In the genomic region with DNA sequence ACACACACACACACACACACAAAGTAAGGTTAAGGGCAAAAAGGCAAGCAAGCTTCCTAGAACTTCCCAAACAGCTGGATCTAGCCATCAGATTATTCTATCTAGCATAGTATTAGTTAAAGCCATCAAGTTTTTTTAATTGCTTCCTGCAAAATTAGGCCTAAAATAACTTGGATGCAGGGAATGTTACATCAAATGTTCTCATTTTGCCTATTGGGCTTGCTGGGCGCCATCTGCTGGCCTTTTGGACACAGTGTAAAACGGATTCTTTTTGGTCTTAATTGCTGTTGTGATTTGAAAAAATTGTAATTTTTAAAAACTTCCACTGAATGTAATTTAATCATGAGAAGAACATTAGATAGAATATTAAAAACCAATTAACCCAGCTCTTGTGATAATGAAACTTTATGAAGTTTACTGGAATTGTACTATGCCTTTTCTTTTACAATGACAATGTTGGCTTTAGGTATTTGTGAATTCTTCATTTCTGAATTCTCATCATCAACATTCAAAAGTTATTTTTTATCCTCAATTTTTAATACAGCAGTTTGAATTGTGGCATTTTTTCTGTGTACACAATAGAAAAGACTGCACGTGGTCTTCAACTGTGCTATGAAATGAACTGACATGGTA, we compare ENCODE assay signal across 9 cellular contexts. TPM values are rescaled to one million over a fixed set of nuclear protein-coding genes. Genes with fewer than 3 reads are reported as not detected.
DNase-seq lines count a peak whose midpoint lies in the region; ATAC-seq, FAIRE-seq and TF ChIP-seq lines count a peak whose summit lies in the region.
"Had no signal": no experiment of that assay in that cellular context is flagged by ENCODE, and none has a peak within 500 bp of the region (broad histone marks: within the 10 kb centered on the region; RNA-seq: fewer than 3 reads in every experiment).

No MANE protein-coding gene starts in this region.

- peak overlapping the region; percentile 20; the same call in 2 of the 3 replicates for H3K4me2 ChIP-seq in A549

- peak in 1 of 2 experiments; percentile 64; a peak in 3 of 6 replicates for ATAC-seq in A549
- ATAC-seq in omental fat pad (ENCODE audit: low FRiP score): no peak
- no peak for ATAC-seq in GM21360 (IDR thresholded peaks at IDR 0.05; ENCODE audit: unreplicated experiment)
- ATAC-seq: left colon had no signal

- POLR2A ChIA-PET in A549 (lab: Yijun Ruan, JAX): interaction anchor here (0.9 to 1.2 kb wide), 4 partner anchors 7 to 112 kb away, joined by 3 to 4 read pairs (median 3); no protein-coding TSS in a partner anchor

- H3K4me3 ChIP-seq in A549: no peak overlapping the region
- no peak overlapping the region for H3K4me3 ChIP-seq in GM12864 (ENCODE audit: low read depth, low read length)

- WGBS in A549 (ENCODE audit: missing lambda C conversion rate): 8% methylated on average over 3 of the region's 3 CpGs

- no peak for TF ChIP-seq EP300 in A549 (IDR thresholded peaks at IDR 0.05)

- peak overlapping the region; percentile 90 to 96 for H3K27ac ChIP-seq in A549

- peaks cover 80% of the 10 kb centered on the region for H3K4me1 ChIP-seq in A549

- no peaks in the 10 kb centered on the region for H3K9me3 ChIP-seq in A549

- no peak for TF ChIP-seq POLR2A in A549 (IDR thresholded peaks at IDR 0.05; ENCODE audit: low read length)

- CTCF ChIA-PET in A549 (lab: Yijun Ruan, JAX): interaction anchor here (0.5 to 10.8 kb wide), 81 partner anchors 8 to 1119 kb away, joined by 3 to 123 read pairs (median 5); a partner anchor contains a TSS

- peak; percentile 87 to 90 for TF ChIP-seq RAD21 in A549 (conservative IDR thresholded peaks at IDR 0.05 in 1 of 2, IDR thresholded peaks at IDR 0.05 in 1 of 2)

- DNase-seq in A549 (ENCODE audit: low read depth in 1 of 2, low spot score in 1 of 2) (peak; percentile 55 to 84), GM12864 (ENCODE audit: low read depth) (no peak), NCI-H2227 (lab: John Stamatoyannopoulos, UW; ENCODE audit: unreplicated experiment) (peak; percentile 65), activated T-cell treated with anti-CD3 and anti-CD28 coated beads for 4 hours (peak; percentile 28), fibroblast of peridontal ligament (ENCODE audit: extremely low read depth) (peak; percentile 87), omental fat pad (ENCODE audit: low spot score) (peak; percentile 42), GF-D8 (lab: John Stamatoyannopoulos, UW) (no peak)

- peak; percentile 98 for TF ChIP-seq CTCF in A549 (IDR thresholded peaks at IDR 0.05)
- TF ChIP-seq CTCF in GM12864 (IDR thresholded peaks at IDR 0.05; ENCODE audit: low read depth, low read length, missing control alignments): peak; percentile 70
- TF ChIP-seq CTCF in omental fat pad (IDR thresholded peaks at IDR 0.05): peak in 1 of 3 donors; percentile 25

- peak; percentile 93 for FAIRE-seq in A549 (lab: Jason Lieb, UNC)

TF ChIP-seq in A549, 52 proteins besides CTCF, POLR2A, EP300 and RAD21:
- no peak for TF ChIP-seq HOXB13 (CRISPR knock-in tag; IDR thresholded peaks at IDR 0.05; ENCODE audit: low read depth)
- no peak for TF ChIP-seq FOSL2 (IDR thresholded peaks at IDR 0.05)
- TF ChIP-seq FOSL2 (CRISPR knock-in tag; IDR thresholded peaks at IDR 0.05): 0 out of 2 replicates have a peak, but pooled peaks have one; percentile 29
- 0 out of 2 replicates have a peak, but pooled peaks have one; percentile 55 for TF ChIP-seq HOXB5 (CRISPR knock-in tag; IDR thresholded peaks at IDR 0.05)
- no peak for TF ChIP-seq ESRRA (IDR thresholded peaks at IDR 0.05; ENCODE audit: borderline replicate concordance, low read length)
- TF ChIP-seq HOXA7 (CRISPR knock-in tag; IDR thresholded peaks at IDR 0.05): peak; percentile 44; the same call in 1 of the 2 replicates
- TF ChIP-seq SMC3 (IDR thresholded peaks at IDR 0.05): peak; percentile 96
- no peak for TF ChIP-seq KDM5A (IDR thresholded peaks at IDR 0.05)
- no peak for TF ChIP-seq RNF2 (IDR thresholded peaks at IDR 0.05; ENCODE audit: borderline replicate concordance, low read depth)
- TF ChIP-seq, protein P1, sequence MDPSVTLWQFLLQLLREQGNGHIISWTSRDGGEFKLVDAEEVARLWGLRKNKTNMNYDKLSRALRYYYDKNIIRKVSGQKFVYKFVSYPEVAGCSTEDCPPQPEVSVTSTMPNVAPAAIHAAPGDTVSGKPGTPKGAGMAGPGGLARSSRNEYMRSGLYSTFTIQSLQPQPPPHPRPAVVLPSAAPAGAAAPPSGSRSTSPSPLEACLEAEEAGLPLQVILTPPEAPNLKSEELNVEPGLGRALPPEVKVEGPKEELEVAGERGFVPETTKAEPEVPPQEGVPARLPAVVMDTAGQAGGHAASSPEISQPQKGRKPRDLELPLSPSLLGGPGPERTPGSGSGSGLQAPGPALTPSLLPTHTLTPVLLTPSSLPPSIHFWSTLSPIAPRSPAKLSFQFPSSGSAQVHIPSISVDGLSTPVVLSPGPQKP (IDR thresholded peaks at IDR 0.05; ENCODE audit: low read depth, low read length): no peak
- no peak for TF ChIP-seq NPAS2 (CRISPR knock-in tag; IDR thresholded peaks at IDR 0.05; ENCODE audit: borderline replicate concordance)
- TF ChIP-seq MAFK (IDR thresholded peaks at IDR 0.05; ENCODE audit: partially characterized antibody): no peak
- no peak for TF ChIP-seq CBX2 (IDR thresholded peaks at IDR 0.05; ENCODE audit: borderline replicate concordance, low read depth)

RNA-seq across cellular contexts. Expression of a gene that starts 6.8 kb away (rescaled TPM):
- polyA plus RNA-seq in A549 (2011; rRNA removed) (85.2 and 94.2 TPM in 2 replicates), A549 (2017; fragmentation: RNase III; extraction: RNeasy Plus Mini Kit Qiagen cat#74134 plus additional on column Dnase treatment) (24.3 to 27.6 TPM (median 25.8 TPM) in 3 replicates)
- polyA plus RNA-seq in A549 (2012; cell fraction: cytosol; rRNA removed): 16.8 and 17.8 TPM in 2 replicates
- polyA plus RNA-seq in A549 (2012; cell fraction: nucleus; rRNA removed): 4.5 and 7.3 TPM in 2 replicates
- polyA minus RNA-seq in A549 (2011; rRNA and poly(A)+ RNA removed): 24.7 and 24.9 TPM in 2 replicates
- 10 to 100 TPM in 3 of 4 donors, 1 to 10 TPM in 1; 7.7 to 25.5 (median 12.5) TPM for total RNA-seq in omental fat pad

RNA-seq across cellular contexts. Expression of a gene that starts 7.9 kb away (rescaled TPM):
- polyA plus RNA-seq in A549 (2011; rRNA removed) (7.5 and 8.0 TPM in 2 replicates), A549 (2017; fragmentation: RNase III; extraction: RNeasy Plus Mini Kit Qiagen cat#74134 plus additional on column Dnase treatment) (3.3 to 3.5 TPM (median 3.4 TPM) in 3 replicates)
- 0.83 and 1.0 TPM in 2 replicates for polyA plus RNA-seq in A549 (2012; cell fraction: cytosol; rRNA removed)
- polyA plus RNA-seq in A549 (2012; cell fraction: nucleus; rRNA removed): 2.0 and 2.9 TPM in 2 replicates
- 17.4 and 18.8 TPM in 2 replicates for polyA minus RNA-seq in A549 (2011; rRNA and poly(A)+ RNA removed)
- total RNA-seq in omental fat pad: 1 to 10 TPM; 2.0 to 3.4 (median 3.3) TPM

Comparison
In these comparisons a context has a peak if more than half of its experiments do, and no peak if none do; other contexts are left out.
1. DNase-seq: peak in A549 (2 of 2), NCI-H2227 (single experiment), activated T-cell treated with anti-CD3 and anti-CD28 coated beads for 4 hours (single experiment), fibroblast of peridontal ligament (single experiment) and omental fat pad (single experiment); none in GM12864 (single experiment) and GF-D8 (single experiment).